Comparison of ENCODE assay signal across 9 cellular contexts in the genomic region with DNA sequence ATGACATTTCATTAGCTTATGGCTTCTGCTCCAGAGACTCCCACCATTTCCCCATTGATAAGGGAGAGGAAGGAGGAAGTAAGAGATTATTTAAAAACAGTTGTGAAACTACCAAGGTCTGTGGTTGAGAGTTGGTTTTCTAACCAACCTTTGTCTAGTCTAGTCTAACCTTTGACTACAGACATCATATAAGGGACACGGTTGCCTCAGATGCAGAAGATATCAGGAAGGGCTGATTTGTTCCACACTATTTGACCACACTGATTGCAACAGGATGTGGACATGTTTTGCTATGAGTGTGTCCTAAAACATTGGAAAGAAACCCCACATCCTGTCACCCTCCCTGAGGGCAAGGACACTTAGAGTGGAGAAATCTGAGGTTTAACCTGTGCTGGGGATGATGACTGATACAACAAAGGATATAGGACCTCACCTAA. TPM values are rescaled to one million over a fixed set of nuclear protein-coding genes. Genes with fewer than 3 reads are reported as not detected.
A peak's percentile ranks its signal among the peaks of the same experiment; 100 is the strongest.
DNase-seq lines count a peak whose midpoint lies in the region; ATAC-seq and TF ChIP-seq lines count a peak whose summit lies in the region.
"Had no signal": no experiment of that assay in that cellular context is flagged by ENCODE, and none has a peak within 500 bp of the region (broad histone marks: within the 10 kb centered on the region; RNA-seq: fewer than 3 reads in every experiment).

No MANE protein-coding gene starts in this region.

- intact Hi-C loops in Calu3 (cut with micrococcal nuclease; ENCODE audit: unreplicated experiment) = no loop called here

- H3K27me3 ChIP-seq in brain microvascular endothelial cell (replicated peaks) = no peaks in the 10 kb centered on the region

- no peak overlapping the region for H3K4me3 ChIP-seq in brain microvascular endothelial cell (ENCODE audit: low read depth, low read length)

- POLR2A ChIA-PET in T-cell (lab: Charles Lee) = interaction anchor here in 1 of 2 donors (0.6 kb wide), 1 partner anchor 800 kb away, joined by 3 read pairs; no protein-coding TSS in a partner anchor
- POLR2A ChIA-PET in naive thymus-derived CD8-positive, alpha-beta T cell (lab: Charles Lee) = interaction anchor here (1.4 kb wide), 1 partner anchor 14 kb away, joined by 7 read pairs; no protein-coding TSS in a partner anchor

- H3K27me3 Mint-ChIP-seq in activated T-cell treated with anti-CD3 and anti-CD28 coated beads, Interleukin-2, amount 50 U/mL, for 72 hours (ENCODE audit: low read depth) = peaks cover 11% of the 10 kb centered on the region
- H3K27me3 Mint-ChIP-seq in T-cell = no peaks in the 10 kb centered on the region
- H3K27me3 Mint-ChIP-seq in naive thymus-derived CD8-positive, alpha-beta T cell = no peaks in the 10 kb centered on the region
- H3K27me3 Mint-ChIP-seq in Calu3 (ENCODE audit: unreplicated experiment) = no peaks in the 10 kb centered on the region

- peaks cover 0 to 1% of the 10 kb centered on the region in 2 donors for H3K9me3 Mint-ChIP-seq in activated T-cell treated with anti-CD3 and anti-CD28 coated beads, Interleukin-2, amount 50 U/mL, for 72 hours
- H3K9me3 Mint-ChIP-seq in T-cell (no peaks in the 10 kb centered on the region), Calu3 (ENCODE audit: low read depth, unreplicated experiment) (no peaks in the 10 kb centered on the region)
- no peaks in the 10 kb centered on the region for H3K9me3 Mint-ChIP-seq in naive thymus-derived CD8-positive, alpha-beta T cell

- H3K27ac ChIP-seq in brain microvascular endothelial cell = no peak overlapping the region
- H3K27ac ChIP-seq: C4-2B had no signal

- CTCF ChIA-PET in T-cell (lab: Charles Lee) = interaction anchor here in 1 of 2 donors (0.6 kb wide), 1 partner anchor 412 kb away, joined by 3 read pairs; no protein-coding TSS in a partner anchor
- CTCF ChIA-PET in Calu3 (lab: Charles Lee) = no interaction called here

- DNase-seq in activated T-cell treated with anti-CD3 and anti-CD28 coated beads, Interleukin-2, amount 50 U/mL, for 72 hours = peak; percentile 51 to 57
- DNase-seq in activated T-cell treated with anti-CD3 and anti-CD28 coated beads, Interleukin-2, amount 50 U/mL, for 48 hours = no peak
- DNase-seq in T-cell = no peak
- DNase-seq in naive thymus-derived CD8-positive, alpha-beta T cell = peak in 2 of 10 donors; percentile 22 to 32
- DNase-seq in GM19240 (ENCODE audit: insufficient read length, low spot score) = no peak
- no peak for DNase-seq in Calu3
- no peak for DNase-seq in brain microvascular endothelial cell

- H3K4me3 Mint-ChIP-seq in activated T-cell treated with anti-CD3 and anti-CD28 coated beads, Interleukin-2, amount 50 U/mL, for 72 hours = peak overlapping the region; percentile 12 to 47
- H3K4me3 Mint-ChIP-seq in T-cell (peak overlapping the region in 1 of 3 donors; percentile 13), Calu3 (ENCODE audit: low read depth, unreplicated experiment) (no peak overlapping the region)
- H3K4me3 Mint-ChIP-seq in naive thymus-derived CD8-positive, alpha-beta T cell = peak overlapping the region in 9 of 10 donors; percentile 3 to 65 (median 47)

- peaks cover 4 to 5% of the 10 kb centered on the region in 2 donors for H3K36me3 Mint-ChIP-seq in activated T-cell treated with anti-CD3 and anti-CD28 coated beads, Interleukin-2, amount 50 U/mL, for 72 hours (ENCODE audit: insufficient read depth in 2 of 2)
- no peaks in the 10 kb centered on the region for H3K36me3 Mint-ChIP-seq in T-cell
- H3K36me3 Mint-ChIP-seq in naive thymus-derived CD8-positive, alpha-beta T cell = peaks cover 0 to 2% (median 0%) of the 10 kb centered on the region in 3 donors
- peaks cover 12% of the 10 kb centered on the region for H3K36me3 Mint-ChIP-seq in Calu3 (ENCODE audit: insufficient read depth, unreplicated experiment)

- no peak for TF ChIP-seq CTCF in Calu3 (IDR thresholded peaks at IDR 0.05; ENCODE audit: unreplicated experiment)
- no peak for TF ChIP-seq CTCF in brain microvascular endothelial cell (IDR thresholded peaks at IDR 0.05; ENCODE audit: low read depth, low read length, missing control alignments)

- no TSS peak for BruUV-seq in Calu3 (replicated peaks; lab: Mats Ljungman, UMichigan)

- H3K4me1 Mint-ChIP-seq in activated T-cell treated with anti-CD3 and anti-CD28 coated beads, Interleukin-2, amount 50 U/mL, for 72 hours (ENCODE audit: low read depth) = peaks cover 48% of the 10 kb centered on the region
- H3K4me1 Mint-ChIP-seq in T-cell = peaks cover 48 to 50% (median 50%) of the 10 kb centered on the region in 3 donors
- peaks cover 21 to 58% (median 47%) of the 10 kb centered on the region in 4 donors for H3K4me1 Mint-ChIP-seq in naive thymus-derived CD8-positive, alpha-beta T cell
- H3K4me1 Mint-ChIP-seq in Calu3 (ENCODE audit: low read depth, unreplicated experiment) = peaks cover 29% of the 10 kb centered on the region

- in situ Hi-C loops in brain microvascular endothelial cell (cut with HindIII; ENCODE audit: low pct_ligation_motif_present, low sequenced_read_pairs) = no loop called here

- H3K36me3 ChIP-seq in brain microvascular endothelial cell (replicated peaks) = no peaks in the 10 kb centered on the region

- peak overlapping the region; percentile 36 for H3K27ac Mint-ChIP-seq in activated T-cell treated with anti-CD3 and anti-CD28 coated beads, Interleukin-2, amount 50 U/mL, for 72 hours
- H3K27ac Mint-ChIP-seq in T-cell = peak overlapping the region; percentile 50 to 62
- peak overlapping the region in 9 of 10 donors; percentile 26 to 84 (median 65) for H3K27ac Mint-ChIP-seq in naive thymus-derived CD8-positive, alpha-beta T cell
- no peak overlapping the region for H3K27ac Mint-ChIP-seq in Calu3 (ENCODE audit: unreplicated experiment)

- ATAC-seq in activated T-cell treated with anti-CD3 and anti-CD28 coated beads, Interleukin-2, amount 50 U/mL, for 72 hours (replicated peaks in 1 of 2) = peak; percentile 77 to 80
- ATAC-seq in HG03064 (IDR thresholded peaks at IDR 0.05; ENCODE audit: low read depth, unreplicated experiment) (peak; percentile 69), T-cell (replicated peaks in 1 of 4) (peak; percentile 55 to 72 (median 68))
- ATAC-seq in naive thymus-derived CD8-positive, alpha-beta T cell = peak; percentile 71

RNA-seq across cellular contexts. Expression of a gene that starts 53.0 kb away (rescaled TPM):
- total RNA-seq in activated T-cell treated with anti-CD3 and anti-CD28 coated beads, Interleukin-2, amount 50 U/mL, for 72 hours = 10 to 100 TPM; 15.9 to 19.4 TPM
- total RNA-seq in T-cell = 1 to 10 TPM; 4.7 to 9.7 (median 6.2) TPM
- 1 to 10 TPM; 5.3 to 5.9 TPM for total RNA-seq in naive thymus-derived CD8-positive, alpha-beta T cell
- 1 to 10 TPM; 5.0 to 8.1 (median 5.2) TPM for polyA plus RNA-seq in naive thymus-derived CD8-positive, alpha-beta T cell
- 15.5 and 16.3 TPM in 2 replicates for total RNA-seq in Calu3 (2022)

Comparison
In these comparisons a context has a peak if more than half of its experiments do, and no peak if none do; other contexts are left out.
1. DNase-seq: peak in activated T-cell treated with anti-CD3 and anti-CD28 coated beads, Interleukin-2, amount 50 U/mL, for 72 hours (2 of 2); none in activated T-cell treated with anti-CD3 and anti-CD28 coated beads, Interleukin-2, amount 50 U/mL, for 48 hours (0 of 2), T-cell (0 of 34), GM19240 (single experiment), Calu3 (single experiment) and brain microvascular endothelial cell (single experiment).
2. Peak in every context shown above with its lines, with median percentiles within 50 percentile points of each other: ATAC-seq.